8 cellular contexts compared by ENCODE assay signal in genomic region chr16:88706288-88706964, GRCh38. TPM values are rescaled to one million over a fixed set of nuclear protein-coding genes. Genes with fewer than 3 reads are reported as not detected.
DNase-seq lines count a peak whose midpoint lies in the region; ATAC-seq and TF ChIP-seq lines count a peak whose summit lies in the region.

TSS of gene CTU2 (plus strand) at chr16:88706503. CDS start at chr16:88706531, 28 bp downstream.
TSS of gene RNF166 (minus strand) at chr16:88706408. CDS start at chr16:88706325, 83 bp downstream.

- 0% methylated on average over 2 to 8 of the region's 76 CpGs for WGBS in esophagus squamous epithelium, 2 donors

- in situ Hi-C loops in Caki2 (cut with HindIII; ENCODE audit: low pct_unique_long_range_greater_than_20kb, low sequenced_read_pairs), result no loop called here

- H3K9me3 ChIP-seq in Peyer's patch, result no peaks in the 10 kb centered on the region
- H3K9me3 ChIP-seq in esophagus squamous epithelium, result no peaks in the 10 kb centered on the region

- H3K27ac Mint-ChIP-seq in activated T-cell treated with anti-CD3 and anti-CD28 coated beads, Interleukin-2, amount 50 U/mL, for 72 hours, result peak within 1 kb of the TSS; percentile 78

- H3K4me1 ChIP-seq in Peyer's patch (peaks cover 0 to 42% (median 21%) of the 10 kb centered on the region in 4 donors), esophagus squamous epithelium (peaks cover 22 to 67% (median 23%) of the 10 kb centered on the region in 3 donors)

- no peaks in the 10 kb centered on the region for H3K27me3 Mint-ChIP-seq in activated T-cell treated with anti-CD3 and anti-CD28 coated beads, Interleukin-2, amount 50 U/mL, for 72 hours (ENCODE audit: low read depth)

- peak within 1 kb of the TSS; percentile 90 to 99 (median 90) for H3K27ac ChIP-seq in Peyer's patch
- H3K27ac ChIP-seq in esophagus squamous epithelium, result peak within 1 kb of the TSS; percentile 78 to 95 (median 90)

- H3K36me3 ChIP-seq in Peyer's patch (no peaks in the 10 kb centered on the region), esophagus squamous epithelium (peaks cover 0 to 10% (median 0%) of the 10 kb centered on the region in 3 donors)

- intact Hi-C loops in esophagus squamous epithelium (cut with DNase I), result no loop called here

- H3K9me3 Mint-ChIP-seq in activated T-cell treated with anti-CD3 and anti-CD28 coated beads, Interleukin-2, amount 50 U/mL, for 72 hours, result no peaks in the 10 kb centered on the region

- ATAC-seq in GM21360 (IDR thresholded peaks at IDR 0.05; ENCODE audit: unreplicated experiment), result peak; percentile 50
- ATAC-seq in activated T-cell treated with anti-CD3 and anti-CD28 coated beads, Interleukin-2, amount 50 U/mL, for 72 hours (replicated peaks in 1 of 2), result peak; percentile 78 to 80

- TF ChIP-seq CTCF in Peyer's patch (IDR thresholded peaks at IDR 0.05) (peak in 1 of 6 experiments; percentile 8), esophagus squamous epithelium (IDR thresholded peaks at IDR 0.05) (peak in 4 of 6 experiments; percentile 10 to 46 (median 25))

- H3K4me3 Mint-ChIP-seq in activated T-cell treated with anti-CD3 and anti-CD28 coated beads, Interleukin-2, amount 50 U/mL, for 72 hours, result peak within 1 kb of the TSS; percentile 93

- TF ChIP-seq POLR2A in Peyer's patch (IDR thresholded peaks at IDR 0.05), result peak; percentile 47 to 69
- TF ChIP-seq POLR2A in esophagus squamous epithelium (IDR thresholded peaks at IDR 0.05), result peak in 3 of 4 donors; percentile 70 to 91 (median 82)

- peaks cover 65% of the 10 kb centered on the region for H3K4me1 Mint-ChIP-seq in activated T-cell treated with anti-CD3 and anti-CD28 coated beads, Interleukin-2, amount 50 U/mL, for 72 hours (ENCODE audit: low read depth)

- no peaks in the 10 kb centered on the region for H3K36me3 Mint-ChIP-seq in activated T-cell treated with anti-CD3 and anti-CD28 coated beads, Interleukin-2, amount 50 U/mL, for 72 hours (ENCODE audit: insufficient read depth in 2 of 2)

- H3K27me3 ChIP-seq in Peyer's patch, result no peaks in the 10 kb centered on the region
- no peaks in the 10 kb centered on the region for H3K27me3 ChIP-seq in esophagus squamous epithelium

- DNase-seq in Caki2 (ENCODE audit: low read depth) (peak; percentile 76), HUDEP-2 (lab: John Stamatoyannopoulos, UW; ENCODE audit: unreplicated experiment in 76 of 76) (peak in 72 of 76 experiments; percentile 24 to 89 (median 74)), Peyer's patch (peak; percentile 90 to 96 (median 95)), esophagus squamous epithelium (lab: John Stamatoyannopoulos, UW) (no peak), myocyte (ENCODE audit: low read depth) (peak; percentile 84)
- DNase-seq in activated T-cell treated with anti-CD3 and anti-CD28 coated beads, Interleukin-2, amount 50 U/mL, for 72 hours, result peak; percentile 95 to 97
- DNase-seq in stimulated activated CD8-positive, alpha-beta memory T cell treated with anti-CD3 and anti-CD28 coated beads, Interleukin-7, amount 100 ng/mL, for 4 hours (ENCODE audit: low read depth in 2 of 2), result peak; percentile 84 to 93

- peak within 1 kb of the TSS; percentile 83 to 100 (median 96) for H3K4me3 ChIP-seq in Peyer's patch
- H3K4me3 ChIP-seq in esophagus squamous epithelium, result peak within 1 kb of the TSS; percentile 93 to 99 (median 95)

RNA-seq across cellular contexts. Expression of gene CTU2, which starts in this region (rescaled TPM):
- 26.9 and 36.2 TPM in 2 replicates for total RNA-seq in Caki2 (2014; rRNA removed; shearing (Covaris generic); ENCODE audit: low replicate concordance)
- total RNA-seq in Peyer's patch (10 to 100 TPM in 2 of 4 donors, 1 to 10 TPM in 2; 3.9 to 25.1 (median 9.3) TPM), esophagus squamous epithelium (10 to 100 TPM in 1 of 4 donors, 1 to 10 TPM in 3; 4.4 to 13.2 (median 6.3) TPM), myocyte (12.6 and 20.6 TPM in 2 replicates)
- 10 to 100 TPM; 25.9 to 34.9 TPM for total RNA-seq in activated T-cell treated with anti-CD3 and anti-CD28 coated beads, Interleukin-2, amount 50 U/mL, for 72 hours
- 19.6 TPM for polyA plus RNA-seq in myocyte (2012)

RNA-seq across cellular contexts. Expression of gene RNF166, which starts in this region (rescaled TPM):
- total RNA-seq in Caki2 (2014; rRNA removed; shearing (Covaris generic); ENCODE audit: low replicate concordance), result 24.4 and 27.5 TPM in 2 replicates
- total RNA-seq in Peyer's patch (10 to 100 TPM; 14.5 to 64.4 (median 23.1) TPM), esophagus squamous epithelium (10 to 100 TPM in 2 of 4 donors, 1 to 10 TPM in 2; 7.1 to 16.8 (median 9.6) TPM), myocyte (18.7 and 26.1 TPM in 2 replicates)
- total RNA-seq in activated T-cell treated with anti-CD3 and anti-CD28 coated beads, Interleukin-2, amount 50 U/mL, for 72 hours, result 10 to 100 TPM; 58.6 to 64.5 TPM
- polyA plus RNA-seq in myocyte (2012), result 11.4 TPM
